In the genomic region with DNA sequence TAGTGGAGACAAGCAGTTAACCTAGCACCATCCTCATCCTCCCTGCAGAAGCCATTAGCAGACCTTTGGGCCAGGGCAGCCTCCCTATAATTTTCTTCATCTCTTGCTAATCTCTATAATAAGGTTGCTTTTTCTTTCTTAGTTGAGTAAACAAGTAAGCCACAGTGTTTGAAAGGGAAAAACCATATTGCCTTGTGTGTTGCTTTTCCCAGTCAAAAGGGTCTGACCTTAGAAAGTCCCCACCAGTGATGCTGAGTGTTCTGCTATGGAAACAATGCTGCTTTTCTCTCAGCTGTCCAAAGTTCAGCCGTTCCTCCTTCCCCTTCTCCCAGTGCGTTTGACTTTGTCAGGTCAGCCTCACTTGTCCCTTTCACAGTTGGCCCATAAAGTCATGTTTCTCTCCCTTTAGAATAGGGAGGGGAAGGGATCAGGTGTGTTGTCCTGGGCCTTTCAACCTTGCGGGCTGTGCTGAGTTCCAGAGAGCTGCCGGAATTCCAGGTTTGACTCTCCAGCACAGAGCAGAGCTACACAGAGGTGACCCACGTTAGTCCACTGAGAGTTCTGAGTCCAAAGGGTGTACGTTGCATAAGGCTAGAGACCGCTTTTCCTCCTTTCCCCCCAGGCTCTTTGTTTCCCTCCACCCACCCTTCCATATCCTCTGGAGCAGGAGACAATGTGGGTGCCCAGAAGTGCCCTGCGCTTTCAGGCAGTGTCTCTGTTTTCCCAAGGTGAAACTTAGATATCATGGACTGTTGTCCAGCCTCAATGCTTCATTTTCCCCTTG, we compare ENCODE assay signal across 24 cellular contexts. TPM values are rescaled to one million over a fixed set of nuclear protein-coding genes. Genes with fewer than 3 reads are reported as not detected.
DNase-seq lines count a peak whose midpoint lies in the region; ATAC-seq and TF ChIP-seq lines count a peak whose summit lies in the region.
"Had no signal": no experiment of that assay in that cellular context is flagged by ENCODE, and none has a peak within 500 bp of the region (broad histone marks: within the 10 kb centered on the region; RNA-seq: fewer than 3 reads in every experiment).

No MANE protein-coding gene starts in this region.

- CTCF ChIA-PET in WTC11 (lab: Charles Lee) = no interaction called here

- DNase-seq in cardiac septum (ENCODE audit: low spot score) = peak; percentile 26
- DNase-seq in Right ventricle myocardium inferior (ENCODE audit: missing footprints) = no peak
- no peak for DNase-seq in WTC11 (ENCODE audit: low spot score)
- no peak for DNase-seq in right lobe of liver
- DNase-seq in ureter (ENCODE audit: low spot score) = peak; percentile 44
- no peak for DNase-seq in SHP77 treated with DMSO at 0.1 percent for 48 hours (lab: John Stamatoyannopoulos, UW)
- no peak for DNase-seq in central memory CD4-positive, alpha-beta T cell
- DNase-seq in NCI-H2107 (lab: John Stamatoyannopoulos, UW) = no peak
- DNase-seq: activated CD4-positive, alpha-beta T cell treated with anti-CD3 and anti-CD28 coated beads, Interleukin-2, amount 10 ng/mL, durations not matched to agents 24 days and 14 days; activated CD8-positive, alpha-beta memory T cell treated with anti-CD3 and anti-CD28 coated beads, Interleukin-2, amount 50 U/mL, for 4 hours; anterior cingulate cortex; C1 segment of cervical spinal cord; esophagus squamous epithelium; MG63; NCI-H1436; NCI-H2171; RPMI8226; stimulated activated CD4-positive, alpha-beta T cell treated with anti-CD3 and anti-CD28 coated beads, Interleukin-4, amount 100 ng/mL, for 24 hours; SW 1271; uterus had no signal

- no peaks in the 10 kb centered on the region for H3K9me3 ChIP-seq in right lobe of liver
- H3K9me3 ChIP-seq: esophagus squamous epithelium, MG63, uterus had no signal

- H3K36me3 ChIP-seq in right lobe of liver = peaks cover 7 to 86% (median 28%) of the 10 kb centered on the region in 4 donors
- H3K36me3 ChIP-seq: neural progenitor cell, uterus had no signal

- POLR2A ChIA-PET in WTC11 (lab: Charles Lee) = no interaction called here

- peaks cover 16% of the 10 kb centered on the region for H3K36me3 Mint-ChIP-seq in WTC11

- H3K27me3 Mint-ChIP-seq in WTC11 (ENCODE audit: low read depth) = no peaks in the 10 kb centered on the region
- H3K27me3 Mint-ChIP-seq: activated CD4-positive, alpha-beta T cell treated with anti-CD3 and anti-CD28 coated beads, Interleukin-2, amount 10 ng/mL, durations not matched to agents 24 days and 14 days; central memory CD8-positive, alpha-beta T cell had no signal

- peak overlapping the region; percentile 29 for H3K27ac Mint-ChIP-seq in WTC11
- H3K27ac Mint-ChIP-seq: activated CD4-positive, alpha-beta T cell treated with anti-CD3 and anti-CD28 coated beads, Interleukin-2, amount 10 ng/mL, durations not matched to agents 24 days and 14 days; neural progenitor cell had no signal

- no peak for TF ChIP-seq CTCF in WTC11 (IDR thresholded peaks at IDR 0.05)
- no peak for TF ChIP-seq CTCF in right lobe of liver (IDR thresholded peaks at IDR 0.05)

- ATAC-seq in Right ventricle myocardium inferior (no peak), WTC11 (no peak), right lobe of liver (peak; percentile 10 to 64 (median 30))
- ATAC-seq: left colon had no signal

- no peak overlapping the region for H3K27ac ChIP-seq in right lobe of liver
- H3K27ac ChIP-seq: esophagus squamous epithelium, neural progenitor cell, uterus had no signal

- H3K4me3 ChIP-seq in right lobe of liver = no peak overlapping the region
- H3K4me3 ChIP-seq: esophagus squamous epithelium, MG63, neural progenitor cell, uterus had no signal

- no peaks in the 10 kb centered on the region for H3K4me1 Mint-ChIP-seq in WTC11
- H3K4me1 Mint-ChIP-seq: activated CD4-positive, alpha-beta T cell treated with anti-CD3 and anti-CD28 coated beads, Interleukin-2, amount 10 ng/mL, durations not matched to agents 24 days and 14 days; central memory CD8-positive, alpha-beta T cell; neural progenitor cell had no signal

- intact Hi-C loops in cardiac septum (cut with DNase I) (loop anchor here (10.0 kb wide), 1 partner anchor 117 kb away; no protein-coding TSS in a partner anchor), Right ventricle myocardium inferior (cut with DNase I) (loop anchor here (10.0 kb wide), 1 partner anchor 107 kb away; no protein-coding TSS in a partner anchor), right lobe of liver (cut with DNase I) (loop anchor here in 1 of 2 donors (10.0 kb wide), 1 partner anchor 107 kb away; no protein-coding TSS in a partner anchor)

- no peaks in the 10 kb centered on the region for H3K9me3 Mint-ChIP-seq in WTC11
- H3K9me3 Mint-ChIP-seq: activated CD4-positive, alpha-beta T cell treated with anti-CD3 and anti-CD28 coated beads, Interleukin-2, amount 10 ng/mL, durations not matched to agents 24 days and 14 days; central memory CD8-positive, alpha-beta T cell; neural progenitor cell had no signal

- TF ChIP-seq POLR2A in right lobe of liver (IDR thresholded peaks at IDR 0.05) = no peak

- no peak overlapping the region for H3K4me3 Mint-ChIP-seq in WTC11
- H3K4me3 Mint-ChIP-seq: activated CD4-positive, alpha-beta T cell treated with anti-CD3 and anti-CD28 coated beads, Interleukin-2, amount 10 ng/mL, durations not matched to agents 24 days and 14 days; central memory CD8-positive, alpha-beta T cell; neural progenitor cell had no signal

- WGBS in right lobe of liver (ENCODE audit: insufficient coverage, low coverage, low lambda C conversion rate, missing lambda C conversion rate) = 62% methylated on average over 8 of the region's 8 CpGs

- no peaks in the 10 kb centered on the region for H3K27me3 ChIP-seq in right lobe of liver
- H3K27me3 ChIP-seq: esophagus squamous epithelium, MG63, neural progenitor cell, uterus had no signal

- peaks cover 0 to 7% (median 3%) of the 10 kb centered on the region in 4 donors for H3K4me1 ChIP-seq in right lobe of liver
- H3K4me1 ChIP-seq: neural progenitor cell, uterus had no signal

TF ChIP-seq in WTC11, 78 proteins besides CTCF, POLR2A, EP300 and RAD21:
- no peak for TF ChIP-seq ZNF317 (CRISPR knock-in tag; IDR thresholded peaks at IDR 0.05; ENCODE audit: borderline replicate concordance, low read depth)
- peak; percentile 71 for TF ChIP-seq GABPB1 (CRISPR knock-in tag; IDR thresholded peaks at IDR 0.05)

RNA-seq across cellular contexts. Expression of a gene that starts 15.9 kb away (rescaled TPM):
- total RNA-seq in cardiac septum (0.11 TPM), Right ventricle myocardium inferior (not detected), WTC11 (2021) (0.11 to 0.48 TPM (median 0.18 TPM) in 3 replicates), right lobe of liver (under 1 TPM in 4 of 6 experiments, not detected in 2; 0.10 to 0.56 (median 0.47) TPM), ureter (0.96 TPM)
- total RNA-seq: activated CD4-positive, alpha-beta T cell treated with anti-CD3 and anti-CD28 coated beads, Interleukin-2, amount 10 ng/mL, durations not matched to agents 24 days and 14 days; glomerular endothelial cell had no signal

RNA-seq across cellular contexts. Expression of a gene that starts 43.5 kb away (rescaled TPM):
- total RNA-seq in cardiac septum = 22.5 TPM
- 17.2 TPM for total RNA-seq in Right ventricle myocardium inferior
- 27.8 to 30.3 TPM (median 28.5 TPM) in 3 replicates for total RNA-seq in WTC11 (2021)
- 10 to 100 TPM in 1 of 6 experiments, 1 to 10 TPM in 5; 6.5 to 10.1 (median 8.3) TPM for total RNA-seq in right lobe of liver
- total RNA-seq in ureter = 47.4 TPM

Comparison
In these comparisons a context has a peak if more than half of its experiments do, and no peak if none do; other contexts are left out.
1. DNase-seq: peak in cardiac septum (single experiment) and ureter (single experiment); none in Right ventricle myocardium inferior (single experiment), WTC11 (single experiment), right lobe of liver (0 of 3), SHP77 treated with DMSO at 0.1 percent for 48 hours (single experiment), central memory CD4-positive, alpha-beta T cell (single experiment) and NCI-H2107 (single experiment).
2. ATAC-seq: peak in right lobe of liver (4 of 4); none in Right ventricle myocardium inferior (single experiment) and WTC11 (single experiment).